In the genomic region with DNA sequence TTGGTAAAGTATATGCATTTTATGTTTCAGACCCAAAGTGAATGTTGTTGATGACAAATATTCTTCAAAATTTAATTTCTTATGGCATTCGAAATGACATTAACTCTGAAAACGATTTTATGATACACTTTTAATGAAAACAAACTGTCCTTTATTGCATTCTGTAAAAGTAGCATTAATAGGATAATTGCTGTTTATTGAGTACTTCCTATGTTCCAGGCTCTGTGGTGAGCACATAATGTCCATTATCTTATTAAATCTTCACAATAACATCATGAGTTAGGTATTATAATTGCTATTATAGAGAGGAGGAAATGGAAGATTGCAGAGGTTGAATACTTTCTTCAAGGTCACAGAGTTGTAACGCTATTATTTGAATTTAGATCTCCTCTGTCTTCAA, we compare ENCODE assay signal across 35 cellular contexts.
"Had no signal": no experiment of that assay in that cellular context is flagged by ENCODE, and none has a peak within 500 bp of the region (broad histone marks: within the 10 kb centered on the region; RNA-seq: fewer than 3 reads in every experiment).

No MANE protein-coding gene starts in this region.

- H3K9me3 ChIP-seq: MG63 had no signal

- DNase-seq: Karpas-422, Kasumi-1, MG63, MM.1S, MV-4-11, NCI-H1048, NCI-H1092, NCI-H1092 treated with DMSO at 0.1 percent for 48 hours, NCI-H1105, NCI-H1105 treated with DMSO at 0.1 percent for 48 hours, NCI-H1417, NCI-H1417 treated with DMSO at 0.1 percent for 48 hours, NCI-H1436, NCI-H1436 treated with DMSO at 0.1 percent for 48 hours, NCI-H146, NCI-H1694, NCI-H1694 treated with DMSO at 0.1 percent for 48 hours, NCI-H187, NCI-H187 treated with DMSO at 0.1 percent for 48 hours, NCI-H1930, NCI-H2029, NCI-H2029 treated with DMSO at 0.1 percent for 48 hours, NCI-H2081, NCI-H2081 treated with DMSO at 0.1 percent for 48 hours, NCI-H2107, NCI-H2171, NCI-H2171 treated with DMSO at 0.1 percent for 48 hours, NCI-H2227 treated with DMSO at 0.1 percent for 48 hours, NCI-H226, NCI-H345, NCI-H446, NCI-H446 treated with DMSO at 0.1 percent for 48 hours, NCI-H510A, NCI-H510A treated with DMSO at 0.1 percent for 48 hours, NCI-H524 had no signal

- H3K4me3 ChIP-seq: MG63 had no signal

- H3K36me3 ChIP-seq: MG63 had no signal

- H3K27me3 ChIP-seq: MG63 had no signal
